ENCODE assay signal across 8 cellular contexts in genomic region chr19:45508931-45509691, GRCh38. TPM values are rescaled to one million over a fixed set of nuclear protein-coding genes. Genes with fewer than 3 reads are reported as not detected.
DNase-seq lines count a peak whose midpoint lies in the region; ATAC-seq and TF ChIP-seq lines count a peak whose summit lies in the region.

No MANE protein-coding gene starts in this region.

- TF ChIP-seq CTCF in GM12874 (IDR thresholded peaks at IDR 0.05; ENCODE audit: insufficient read depth, low read depth, low read length) (peak; percentile 10; the same call in 1 of the 2 replicates), heart right ventricle (IDR thresholded peaks at IDR 0.05) (peak in 2 of 9 donors; percentile 8 to 18)

- peaks cover 59% of the 10 kb centered on the region for H3K4me1 Mint-ChIP-seq in activated naive CD8-positive, alpha-beta T cell (ENCODE audit: low read depth)

- no peaks in the 10 kb centered on the region for H3K9me3 Mint-ChIP-seq in activated naive CD8-positive, alpha-beta T cell (ENCODE audit: low read depth)

- peaks cover 5 to 61% (median 44%) of the 10 kb centered on the region in 9 donors for H3K4me1 ChIP-seq in heart right ventricle

- 2% methylated on average over 26 of the region's 26 CpGs for WGBS in heart right ventricle, 2 donors

- H3K36me3 ChIP-seq in heart right ventricle, result peaks cover 0 to 15% (median 0%) of the 10 kb centered on the region in 9 donors

- H3K4me3 Mint-ChIP-seq in activated naive CD8-positive, alpha-beta T cell, result peak overlapping the region; percentile 90

- H3K27me3 ChIP-seq in heart right ventricle, result no peaks in the 10 kb centered on the region

- H3K36me3 Mint-ChIP-seq in activated naive CD8-positive, alpha-beta T cell, result peaks cover 3% of the 10 kb centered on the region

- in situ Hi-C loops in ACHN (cut with HindIII; ENCODE audit: low pct_ligation_motif_present, low pct_unique_long_range_greater_than_20kb, low sequenced_read_pairs), result no loop called here

- peak overlapping the region; percentile 76 to 99 (median 97) for H3K27ac ChIP-seq in heart right ventricle

- ATAC-seq in heart right ventricle (peak; percentile 54 to 78 (median 64)), HG03460 (IDR thresholded peaks at IDR 0.05; ENCODE audit: unreplicated experiment) (no peak)

- H3K4me3 ChIP-seq in heart right ventricle, result peak overlapping the region; percentile 76 to 100 (median 97)

- no peaks in the 10 kb centered on the region for H3K9me3 ChIP-seq in heart right ventricle

- DNase-seq in ACHN, result peak; percentile 61
- peak; percentile 70 for DNase-seq in NCI-H2196 (lab: John Stamatoyannopoulos, UW; ENCODE audit: unreplicated experiment)
- peak; percentile 79 to 87 for DNase-seq in heart right ventricle
- DNase-seq in posterior vena cava (ENCODE audit: low spot score), result peak; percentile 96
- no peak for DNase-seq in NCI-H345 treated with DMSO at 0.1 percent for 48 hours (lab: John Stamatoyannopoulos, UW; ENCODE audit: unreplicated experiment)

- intact Hi-C loops in heart right ventricle (cut with DNase I), result loop anchor here in 2 of 10 donors (5.0 kb wide), 2 partner anchors 63 to 68 kb away; no protein-coding TSS in a partner anchor
- intact Hi-C loops in posterior vena cava (cut with DNase I), result no loop called here

- H3K27me3 Mint-ChIP-seq in activated naive CD8-positive, alpha-beta T cell, result no peaks in the 10 kb centered on the region

- H3K27ac Mint-ChIP-seq in activated naive CD8-positive, alpha-beta T cell, result peak overlapping the region; percentile 89

RNA-seq across cellular contexts. Expression of gene VASP, which starts 1.8 kb away (rescaled TPM):
- 10 to 100 TPM; 24.9 to 78.6 (median 42.3) TPM for total RNA-seq in heart right ventricle
- 10 to 100 TPM; 62.3 to 70.0 TPM for polyA plus RNA-seq in heart right ventricle
- 100 to 1,000 TPM; 159 to 204 TPM for total RNA-seq in posterior vena cava

RNA-seq across cellular contexts. Expression of gene PPM1N, which starts 10.9 kb away (rescaled TPM):
- total RNA-seq in heart right ventricle, result 1 to 10 TPM in 1 of 10 donors, under 1 TPM in 4, not detected in 5; 0.32 to 3.6 (median 0.57) TPM
- under 1 TPM; 0.51 to 0.68 TPM for polyA plus RNA-seq in heart right ventricle
- 1 to 10 TPM in 1 of 2 donors, under 1 TPM in 1; 0.67 to 1.9 TPM for total RNA-seq in posterior vena cava

RNA-seq across cellular contexts. Expression of gene RTN2, which starts 12.3 kb away (rescaled TPM):
- 10 to 100 TPM; 15.9 to 33.7 (median 21.8) TPM for total RNA-seq in heart right ventricle
- 10 to 100 TPM; 11.1 to 13.3 TPM for polyA plus RNA-seq in heart right ventricle
- 10 to 100 TPM in 1 of 2 donors, 1 to 10 TPM in 1; 9.4 to 14.5 TPM for total RNA-seq in posterior vena cava

RNA-seq across cellular contexts. Expression of gene FOSB, which starts 41.3 kb away (rescaled TPM):
- total RNA-seq in heart right ventricle (10 to 100 TPM in 2 of 10 donors, 1 to 10 TPM in 7, under 1 TPM in 1; 0.39 to 54.5 (median 4.9) TPM), posterior vena cava (10 to 100 TPM; 33.2 to 73.0 TPM)
- 1 to 10 TPM; 2.1 to 5.5 TPM for polyA plus RNA-seq in heart right ventricle
